In genomic region chr10:44294726-44295412, GRCh38 we compare ENCODE assay signal across 18 cellular contexts.
DNase-seq lines count a peak whose midpoint lies in the region; ATAC-seq, FAIRE-seq and TF ChIP-seq lines count a peak whose summit lies in the region.
"Had no signal": no experiment of that assay in that cellular context is flagged by ENCODE, and none has a peak within 500 bp of the region (broad histone marks: within the 10 kb centered on the region; RNA-seq: fewer than 3 reads in every experiment).

No MANE protein-coding gene starts in this region.

- DNase-seq in astrocyte (ENCODE audit: low read depth) (no peak), endodermal cell (no peak), trophoblast cell (no peak), transverse colon (no peak), ovary (no peak)
- DNase-seq in activated CD8-positive, alpha-beta T cell treated with anti-CD3 and anti-CD28 coated beads, Interleukin-2, amount 10 ng/mL, durations not matched to agents 7 days and 5 days: no peak
- DNase-seq: activated T-cell treated with anti-CD3 and anti-CD28 coated beads, Interleukin-2, amount 50 U/mL, for 72 hours; effector memory CD4-positive, alpha-beta T cell; NCI-H1694; NCI-H345; NK-92 treated with Interleukin-12 subunit alpha and Interleukin-12 subunit beta, amount 100 ng/mL, for 24 hours; occipital lobe; stimulated activated naive CD4-positive, alpha-beta T cell treated with Interleukin-2 at 50 U/mL for 16 hours had no signal

- H3K27ac ChIP-seq in astrocyte (ENCODE audit: low read depth, low read length): no peak overlapping the region
- no peak overlapping the region for H3K27ac ChIP-seq in endodermal cell (ENCODE audit: low read depth, low read length)
- H3K27ac ChIP-seq in trophoblast cell (ENCODE audit: low read depth, low read length): no peak overlapping the region
- peak overlapping the region; percentile 67 to 83 (median 76) for H3K27ac ChIP-seq in transverse colon
- peak overlapping the region in 1 of 2 donors; percentile 70 for H3K27ac ChIP-seq in ovary
- H3K27ac ChIP-seq: RWPE1 had no signal

- ATAC-seq in HG02571 (IDR thresholded peaks at IDR 0.05; ENCODE audit: unreplicated experiment): no peak
- ATAC-seq in activated CD8-positive, alpha-beta T cell treated with anti-CD3 and anti-CD28 coated beads, Interleukin-2, amount 10 ng/mL, durations not matched to agents 7 days and 5 days: no peak

- H3K9me3 Mint-ChIP-seq in astrocyte (ENCODE audit: unreplicated experiment): no peaks in the 10 kb centered on the region
- H3K9me3 Mint-ChIP-seq in endodermal cell: no peaks in the 10 kb centered on the region
- no peaks in the 10 kb centered on the region for H3K9me3 Mint-ChIP-seq in activated CD8-positive, alpha-beta T cell treated with anti-CD3 and anti-CD28 coated beads, Interleukin-2, amount 10 ng/mL, durations not matched to agents 7 days and 5 days (ENCODE audit: insufficient read depth)
- H3K9me3 Mint-ChIP-seq: activated T-cell treated with anti-CD3 and anti-CD28 coated beads, Interleukin-2, amount 50 U/mL, for 72 hours had no signal

- no peak overlapping the region for H4K91ac ChIP-seq in trophoblast cell (ENCODE audit: low read depth, low read length)

- intact Hi-C loops in transverse colon (cut with DNase I; ENCODE audit: low total_unique reads): no loop called here
- intact Hi-C loops in ovary (cut with DNase I): no loop called here

- no peak overlapping the region for H3K27ac Mint-ChIP-seq in astrocyte (ENCODE audit: unreplicated experiment)
- H3K27ac Mint-ChIP-seq in endodermal cell: no peak overlapping the region
- no peak overlapping the region for H3K27ac Mint-ChIP-seq in activated CD8-positive, alpha-beta T cell treated with anti-CD3 and anti-CD28 coated beads, Interleukin-2, amount 10 ng/mL, durations not matched to agents 7 days and 5 days
- H3K27ac Mint-ChIP-seq: activated naive CD8-positive, alpha-beta T cell; activated T-cell treated with anti-CD3 and anti-CD28 coated beads, Interleukin-2, amount 50 U/mL, for 72 hours; B cell had no signal

- CTCF ChIA-PET in activated CD8-positive, alpha-beta T cell treated with anti-CD3 and anti-CD28 coated beads, Interleukin-2, amount 10 ng/mL, durations not matched to agents 7 days and 5 days (lab: Charles Lee): interaction anchor here (0.9 kb wide), 1 partner anchor 90 kb away, joined by 3 read pairs; no protein-coding TSS in a partner anchor

- H2BK120ac ChIP-seq in trophoblast cell (ENCODE audit: insufficient read depth, low read length, poor library complexity): no peak overlapping the region

- no peak overlapping the region for H2BK12ac ChIP-seq in trophoblast cell (ENCODE audit: low read length)

- H3K4me3 Mint-ChIP-seq in astrocyte (ENCODE audit: unreplicated experiment): no peak overlapping the region
- H3K4me3 Mint-ChIP-seq in endodermal cell: no peak overlapping the region
- H3K4me3 Mint-ChIP-seq in activated CD8-positive, alpha-beta T cell treated with anti-CD3 and anti-CD28 coated beads, Interleukin-2, amount 10 ng/mL, durations not matched to agents 7 days and 5 days: no peak overlapping the region
- H3K4me3 Mint-ChIP-seq: activated naive CD8-positive, alpha-beta T cell; activated T-cell treated with anti-CD3 and anti-CD28 coated beads, Interleukin-2, amount 50 U/mL, for 72 hours; B cell had no signal

- no peaks in the 10 kb centered on the region for H3K79me2 ChIP-seq in astrocyte (ENCODE audit: insufficient read depth, low read length)
- no peaks in the 10 kb centered on the region for H3K79me2 ChIP-seq in trophoblast cell (ENCODE audit: control insufficient read depth, insufficient read depth, low read length, poor library complexity)

- H4K12ac ChIP-seq in trophoblast cell (ENCODE audit: low read depth, low read length): no peak overlapping the region

- no peak overlapping the region for H4K8ac ChIP-seq in trophoblast cell (ENCODE audit: low read depth, low read length)

- H3K4ac ChIP-seq in trophoblast cell (ENCODE audit: low read depth, low read length): no peak overlapping the region

- H2AFZ ChIP-seq in astrocyte (ENCODE audit: low read depth, low read length): no peak overlapping the region
- no peak overlapping the region for H2AFZ ChIP-seq in trophoblast cell (ENCODE audit: insufficient read depth, low read length, poor library complexity)

- H3K4me1 Mint-ChIP-seq in astrocyte (ENCODE audit: low read depth, unreplicated experiment) (no peaks in the 10 kb centered on the region), endodermal cell (peaks cover 15% of the 10 kb centered on the region)
- no peaks in the 10 kb centered on the region for H3K4me1 Mint-ChIP-seq in activated CD8-positive, alpha-beta T cell treated with anti-CD3 and anti-CD28 coated beads, Interleukin-2, amount 10 ng/mL, durations not matched to agents 7 days and 5 days (ENCODE audit: low read depth)
- H3K4me1 Mint-ChIP-seq: B cell had no signal

- POLR2A ChIA-PET in activated CD8-positive, alpha-beta T cell treated with anti-CD3 and anti-CD28 coated beads, Interleukin-2, amount 10 ng/mL, durations not matched to agents 7 days and 5 days (lab: Charles Lee): no interaction called here

- H3K36me3 ChIP-seq in astrocyte (ENCODE audit: insufficient read depth, low read length): no peaks in the 10 kb centered on the region
- H3K36me3 ChIP-seq in endodermal cell (ENCODE audit: control insufficient read depth, insufficient read depth, low read length): no peaks in the 10 kb centered on the region
- H3K36me3 ChIP-seq in trophoblast cell (ENCODE audit: control insufficient read depth in 1 of 2, insufficient read depth in 2 of 2, low read length in 2 of 2): peaks cover 0 to 3% of the 10 kb centered on the region in 2 experiments
- H3K36me3 ChIP-seq in transverse colon: no peaks in the 10 kb centered on the region
- no peaks in the 10 kb centered on the region for H3K36me3 ChIP-seq in ovary

- H2BK5ac ChIP-seq in trophoblast cell (ENCODE audit: low read depth, low read length, poor library complexity): no peak overlapping the region

- in situ Hi-C loops in transverse colon (cut with MboI; ENCODE audit: low pct_ligation_motif_present in 1 of 4, low pct_unique_long_range_greater_than_20kb in 1 of 4, low sequenced_read_pairs in 3 of 4): no loop called here

- no peaks in the 10 kb centered on the region for H4K20me1 ChIP-seq in astrocyte (ENCODE audit: insufficient read depth, low read length)

- H3K9me3 ChIP-seq in astrocyte (ENCODE audit: insufficient read depth, low read depth, low read length) (no peaks in the 10 kb centered on the region), endodermal cell (ENCODE audit: control insufficient read depth, low read length) (no peaks in the 10 kb centered on the region), trophoblast cell (ENCODE audit: insufficient read depth, low read depth, low read length) (peaks cover 5% of the 10 kb centered on the region), transverse colon (no peaks in the 10 kb centered on the region), ovary (no peaks in the 10 kb centered on the region)

- no peak overlapping the region for H3K18ac ChIP-seq in trophoblast cell (ENCODE audit: low read length)

- no peak overlapping the region for H2AK5ac ChIP-seq in trophoblast cell (ENCODE audit: low read length)

- no peak for TF ChIP-seq POLR2A in transverse colon (IDR thresholded peaks at IDR 0.05)
- no peak for TF ChIP-seq POLR2A in ovary (IDR thresholded peaks at IDR 0.05)

- peak overlapping the region; percentile 83 for H3K23ac ChIP-seq in trophoblast cell (ENCODE audit: low read length)

- H3K4me2 ChIP-seq in astrocyte (ENCODE audit: low read length): peak overlapping the region; percentile 6
- no peak overlapping the region for H3K4me2 ChIP-seq in trophoblast cell (ENCODE audit: low read length)

- H3K9ac ChIP-seq in astrocyte (ENCODE audit: low read length): peak overlapping the region; percentile 13
- no peak overlapping the region for H3K9ac ChIP-seq in endodermal cell (ENCODE audit: extremely low read depth, low read length, poor library complexity, severe bottlenecking)
- H3K9ac ChIP-seq in trophoblast cell (ENCODE audit: low read length): no peak overlapping the region

- TF ChIP-seq EP300 in transverse colon (IDR thresholded peaks at IDR 0.05; ENCODE audit: low read depth) (no peak), ovary (IDR thresholded peaks at IDR 0.05) (no peak)

- TF ChIP-seq CTCF in astrocyte (IDR thresholded peaks at IDR 0.05; ENCODE audit: insufficient read depth, low read depth, low read length) (no peak), endodermal cell (conservative IDR thresholded peaks at IDR 0.05) (peak; percentile 14), transverse colon (IDR thresholded peaks at IDR 0.05) (no peak), ovary (IDR thresholded peaks at IDR 0.05) (no peak)

- peaks cover 5% of the 10 kb centered on the region for H3K4me1 ChIP-seq in astrocyte (ENCODE audit: insufficient read depth, low read length)
- no peaks in the 10 kb centered on the region for H3K4me1 ChIP-seq in endodermal cell (ENCODE audit: control insufficient read depth, insufficient read depth, low read length)
- peaks cover 5% of the 10 kb centered on the region in 2 experiments for H3K4me1 ChIP-seq in trophoblast cell (ENCODE audit: control insufficient read depth in 1 of 2, insufficient read depth in 2 of 2, low read length in 2 of 2)
- peaks cover 0 to 7% (median 2%) of the 10 kb centered on the region in 4 donors for H3K4me1 ChIP-seq in transverse colon
- peaks cover 23% of the 10 kb centered on the region for H3K4me1 ChIP-seq in ovary (ENCODE audit: insufficient read depth)

- H3K79me1 ChIP-seq in trophoblast cell (ENCODE audit: low read length): peaks cover 1% of the 10 kb centered on the region

- H3K4me3 ChIP-seq in astrocyte (ENCODE audit: insufficient read depth, low read depth, low read length) (no peak overlapping the region), endodermal cell (ENCODE audit: low read length) (no peak overlapping the region), trophoblast cell (ENCODE audit: low read depth, low read length) (peak overlapping the region; percentile 63), transverse colon (no peak overlapping the region), ovary (no peak overlapping the region)

- H3K27me3 ChIP-seq in astrocyte (ENCODE audit: insufficient read depth, low read length) (no peaks in the 10 kb centered on the region), endodermal cell (ENCODE audit: control insufficient read depth, insufficient read depth, low read length, poor library complexity, severe bottlenecking) (peaks cover 16% of the 10 kb centered on the region), trophoblast cell (ENCODE audit: insufficient read depth, low read length) (peaks cover 3% of the 10 kb centered on the region), transverse colon (peaks cover 16% of the 10 kb centered on the region), ovary (no peaks in the 10 kb centered on the region)

- H3K36me3 Mint-ChIP-seq in astrocyte (ENCODE audit: low read depth, unreplicated experiment): no peaks in the 10 kb centered on the region
- no peaks in the 10 kb centered on the region for H3K36me3 Mint-ChIP-seq in endodermal cell (ENCODE audit: low read depth)
- H3K36me3 Mint-ChIP-seq in activated CD8-positive, alpha-beta T cell treated with anti-CD3 and anti-CD28 coated beads, Interleukin-2, amount 10 ng/mL, durations not matched to agents 7 days and 5 days (ENCODE audit: low read depth): no peaks in the 10 kb centered on the region
- H3K36me3 Mint-ChIP-seq: activated naive CD8-positive, alpha-beta T cell had no signal

- no peak for FAIRE-seq in astrocyte (lab: Jason Lieb, UNC)
- FAIRE-seq: D721Med had no signal

- H3K14ac ChIP-seq in trophoblast cell (ENCODE audit: low read length): no peak overlapping the region

- H3K27me3 Mint-ChIP-seq in astrocyte (ENCODE audit: low read depth, unreplicated experiment): peaks cover 3% of the 10 kb centered on the region
- H3K27me3 Mint-ChIP-seq in endodermal cell (ENCODE audit: insufficient read depth): peaks cover 15% of the 10 kb centered on the region
- peaks cover 21% of the 10 kb centered on the region for H3K27me3 Mint-ChIP-seq in activated CD8-positive, alpha-beta T cell treated with anti-CD3 and anti-CD28 coated beads, Interleukin-2, amount 10 ng/mL, durations not matched to agents 7 days and 5 days (ENCODE audit: low read depth)

- WGBS in endodermal cell (ENCODE audit: insufficient coverage in 1 of 2, insufficient read length in 1 of 2), 2 experiments: 97 to 100% methylated on average over 5 to 9 of the region's 9 CpGs
- WGBS in trophoblast cell (ENCODE audit: extremely low coverage, insufficient coverage, insufficient read length): no CpG with 5 or more reads among the region's 9 CpGs
- WGBS in transverse colon (ENCODE audit: low coverage in 1 of 2), 2 donors: 60 to 93% methylated on average over 4 to 9 of the region's 9 CpGs
- WGBS in ovary, 3 donors: 97% methylated on average over 9 of the region's 9 CpGs

Comparison
In these comparisons a context has a peak if more than half of its experiments do, and no peak if none do; other contexts are left out.
1. H3K27ac ChIP-seq: peak in transverse colon (4 of 4); none in astrocyte (single experiment), endodermal cell (single experiment) and trophoblast cell (single experiment).